ENCODE assay signal across 22 cellular contexts in genomic region chr3:159174715-159175390, GRCh38.
DNase-seq lines count a peak whose midpoint lies in the region; ATAC-seq and TF ChIP-seq lines count a peak whose summit lies in the region.
"Had no signal": no experiment of that assay in that cellular context is flagged by ENCODE, and none has a peak within 500 bp of the region (broad histone marks: within the 10 kb centered on the region; RNA-seq: fewer than 3 reads in every experiment).

No MANE protein-coding gene starts in this region.

- no peak overlapping the region for H3K18ac ChIP-seq in trophoblast cell (ENCODE audit: low read length)

- peak; percentile 74 for ATAC-seq in PC-3
- ATAC-seq: naive thymus-derived CD4-positive, alpha-beta T cell; pancreas; stimulated activated naive CD8-positive, alpha-beta T cell treated with anti-CD3 and anti-CD28 coated beads, Interleukin-15, amount 100 ng/mL, for 72 hours; T-helper 17 cell; WTC11 had no signal

- H3K36me3 ChIP-seq in PC-3 (ENCODE audit: low read depth, low read length) (no peaks in the 10 kb centered on the region), smooth muscle cell (ENCODE audit: low read depth) (no peaks in the 10 kb centered on the region), trophoblast cell (ENCODE audit: control insufficient read depth in 1 of 2, insufficient read depth in 2 of 2, low read length in 2 of 2) (no peaks in the 10 kb centered on the region)
- H3K36me3 ChIP-seq: BLaER1, pancreas, upper lobe of left lung had no signal

- H2BK12ac ChIP-seq in trophoblast cell (ENCODE audit: low read length), result no peak overlapping the region

- no peak overlapping the region for H3K4ac ChIP-seq in trophoblast cell (ENCODE audit: low read depth, low read length)

- H3K27me3 ChIP-seq in PC-3 (ENCODE audit: low read length), result no peaks in the 10 kb centered on the region
- no peaks in the 10 kb centered on the region for H3K27me3 ChIP-seq in smooth muscle cell (ENCODE audit: low read depth)
- H3K27me3 ChIP-seq in trophoblast cell (ENCODE audit: insufficient read depth, low read length), result no peaks in the 10 kb centered on the region
- H3K27me3 ChIP-seq: BLaER1, upper lobe of left lung had no signal

- H3K79me1 ChIP-seq in trophoblast cell (ENCODE audit: low read length), result no peaks in the 10 kb centered on the region

- H4K20me1 ChIP-seq in PC-3 (ENCODE audit: low read length) (peaks cover 4% of the 10 kb centered on the region; the same call in 1 of the 2 replicates), smooth muscle cell (ENCODE audit: low read depth) (no peaks in the 10 kb centered on the region)
- H4K20me1 ChIP-seq: BLaER1 had no signal

- peaks cover 10% of the 10 kb centered on the region for H3F3A ChIP-seq in PC-3 (ENCODE audit: low read length, unreplicated experiment)
- no peaks in the 10 kb centered on the region for H3F3A ChIP-seq in smooth muscle cell (ENCODE audit: low read depth)

- H2BK120ac ChIP-seq in trophoblast cell (ENCODE audit: insufficient read depth, low read length, poor library complexity), result no peak overlapping the region

- POLR2A ChIA-PET in PC-3 (lab: Charles Lee; ENCODE audit: unreplicated experiment), result interaction anchor here (0.7 kb wide), 1 partner anchor 9 kb away, joined by 6 read pairs; no protein-coding TSS in a partner anchor

- no TSS peak for BruUV-seq in PC-3 (replicated peaks; lab: Mats Ljungman, UMichigan)

- H3K23ac ChIP-seq in trophoblast cell (ENCODE audit: low read length), result no peak overlapping the region

- H2BK5ac ChIP-seq in trophoblast cell (ENCODE audit: low read depth, low read length, poor library complexity), result no peak overlapping the region

- H3K4me3 ChIP-seq in PC-3 (ENCODE audit: low read length), result no peak overlapping the region
- H3K4me3 ChIP-seq in smooth muscle cell, result no peak overlapping the region
- no peak overlapping the region for H3K4me3 ChIP-seq in trophoblast cell (ENCODE audit: low read depth, low read length)
- H3K4me3 ChIP-seq: BLaER1, pancreas, upper lobe of left lung had no signal

- WGBS in smooth muscle cell (ENCODE audit: low lambda C conversion rate), result 60% methylated on average over 5 of the region's 5 CpGs
- WGBS in trophoblast cell (ENCODE audit: extremely low coverage, insufficient coverage, insufficient read length), result no CpG with 5 or more reads among the region's 5 CpGs

- H4K91ac ChIP-seq in trophoblast cell (ENCODE audit: low read depth, low read length), result no peak overlapping the region

- H3K9me3 ChIP-seq in PC-3 (ENCODE audit: low read length), result no peaks in the 10 kb centered on the region
- no peaks in the 10 kb centered on the region for H3K9me3 ChIP-seq in smooth muscle cell (replicated peaks; ENCODE audit: low read depth)
- no peaks in the 10 kb centered on the region for H3K9me3 ChIP-seq in trophoblast cell (ENCODE audit: insufficient read depth, low read depth, low read length)
- H3K9me3 ChIP-seq: BLaER1, pancreas, upper lobe of left lung had no signal

- H3K4me1 ChIP-seq in PC-3 (ENCODE audit: insufficient read depth, low read length) (peaks cover 56% of the 10 kb centered on the region), smooth muscle cell (ENCODE audit: low read depth) (no peaks in the 10 kb centered on the region), trophoblast cell (ENCODE audit: control insufficient read depth in 1 of 2, insufficient read depth in 2 of 2, low read length in 2 of 2) (no peaks in the 10 kb centered on the region)
- H3K4me1 ChIP-seq: BLaER1, pancreas, upper lobe of left lung had no signal

- no peak overlapping the region for H2AK5ac ChIP-seq in trophoblast cell (ENCODE audit: low read length)

- H3K9ac ChIP-seq in PC-3 (ENCODE audit: low read length) (no peak overlapping the region), smooth muscle cell (ENCODE audit: low read depth) (no peak overlapping the region), trophoblast cell (ENCODE audit: low read length) (no peak overlapping the region)
- H3K9ac ChIP-seq: BLaER1 had no signal

- no peak overlapping the region for H2AFZ ChIP-seq in PC-3 (ENCODE audit: low read length)
- H2AFZ ChIP-seq in smooth muscle cell (ENCODE audit: low read depth), result no peak overlapping the region
- no peak overlapping the region for H2AFZ ChIP-seq in trophoblast cell (ENCODE audit: insufficient read depth, low read length, poor library complexity)

- H3K27ac ChIP-seq in PC-3 (ENCODE audit: low read length) (peak overlapping the region; percentile 57), epithelial cell of prostate (peak overlapping the region; percentile 48), smooth muscle cell (ENCODE audit: low read depth) (peak overlapping the region; percentile 5), trophoblast cell (ENCODE audit: low read depth, low read length) (no peak overlapping the region)
- H3K27ac ChIP-seq: BLaER1, pancreas, upper lobe of left lung had no signal

- H3K4me2 ChIP-seq in PC-3 (ENCODE audit: low read length) (peak overlapping the region; percentile 30; the same call in 1 of the 2 replicates), smooth muscle cell (no peak overlapping the region), trophoblast cell (ENCODE audit: low read length) (no peak overlapping the region)
- H3K4me2 ChIP-seq: BLaER1 had no signal

- H3K79me2 ChIP-seq in PC-3 (ENCODE audit: low read length) (peaks cover 35% of the 10 kb centered on the region), smooth muscle cell (ENCODE audit: low read depth) (no peaks in the 10 kb centered on the region), trophoblast cell (ENCODE audit: control insufficient read depth, insufficient read depth, low read length, poor library complexity) (no peaks in the 10 kb centered on the region)

- H3K9me2 ChIP-seq in PC-3 (replicated peaks; ENCODE audit: low read length), result no peaks in the 10 kb centered on the region

- intact Hi-C loops in PC-3 (cut with micrococcal nuclease), result no loop called here

- no peak overlapping the region for H4K8ac ChIP-seq in trophoblast cell (ENCODE audit: low read depth, low read length)

- CTCF ChIA-PET in PC-3 (lab: Charles Lee), result interaction anchor here (0.6 to 1.2 kb wide), 2 partner anchors 11 to 78 kb away, joined by 3 read pairs; no protein-coding TSS in a partner anchor

- H4K12ac ChIP-seq in trophoblast cell (ENCODE audit: low read depth, low read length), result no peak overlapping the region

- no peak for TF ChIP-seq CTCF in PC-3 (conservative IDR thresholded peaks at IDR 0.05; ENCODE audit: low read depth, low read length)
- TF ChIP-seq CTCF in smooth muscle cell (IDR thresholded peaks at IDR 0.05; ENCODE audit: borderline replicate concordance, insufficient read depth, poor library complexity, severe bottlenecking), result no peak

- H3K14ac ChIP-seq in trophoblast cell (ENCODE audit: low read length), result no peak overlapping the region

- peak; percentile 2 for DNase-seq in NCI-H510A (lab: John Stamatoyannopoulos, UW)
- DNase-seq in NCI-H510A treated with DMSO at 0.1 percent for 48 hours (lab: John Stamatoyannopoulos, UW), result no peak
- peak; percentile 78 for DNase-seq in PC-3
- peak; percentile 65 for DNase-seq in epithelial cell of prostate (ENCODE audit: low read depth, low spot score)
- no peak for DNase-seq in smooth muscle cell (lab: John Stamatoyannopoulos, UW; ENCODE audit: unreplicated experiment)
- no peak for DNase-seq in trophoblast cell
- DNase-seq in putamen (ENCODE audit: low spot score), result no peak
- no peak for DNase-seq in activated CD4-positive, CD25-positive, alpha-beta regulatory T cell treated with anti-CD3 and anti-CD28 coated beads, Interleukin-2, amount 50 U/mL, for 72 hours
- DNase-seq: activated CD4-positive, alpha-beta memory T cell treated with anti-CD3 and anti-CD28 coated beads for 36 hours; activated naive CD4-positive, alpha-beta T cell treated with anti-CD3 and anti-CD28 coated beads, Interleukin-2, amount 10 ng/mL, durations not matched to agents 7 days and 5 days; activated T-cell treated with anti-CD3 and anti-CD28 coated beads, Interleukin-2, amount 50 U/mL, for 1 hour; GDM1; naive thymus-derived CD4-positive, alpha-beta T cell; NCI-H1048; NCI-H2081; NCI-H69; pancreas; stimulated activated naive CD8-positive, alpha-beta T cell treated with anti-CD3 and anti-CD28 coated beads, Interleukin-15, amount 100 ng/mL, for 72 hours; T-helper 17 cell; upper lobe of left lung had no signal

Comparison
In these comparisons a context has a peak if more than half of its experiments do, and no peak if none do; other contexts are left out.
1. DNase-seq: peak in NCI-H510A (single experiment), PC-3 (single experiment) and epithelial cell of prostate (single experiment); none in NCI-H510A treated with DMSO at 0.1 percent for 48 hours (single experiment), smooth muscle cell (single experiment), trophoblast cell (0 of 2), putamen (single experiment) and activated CD4-positive, CD25-positive, alpha-beta regulatory T cell treated with anti-CD3 and anti-CD28 coated beads, Interleukin-2, amount 50 U/mL, for 72 hours (single experiment).